Comparison of ENCODE assay signal across 24 cellular contexts in genomic region chr3:98999675-99000074, GRCh38.
"Had no signal": no experiment of that assay in that cellular context is flagged by ENCODE, and none has a peak within 500 bp of the region (broad histone marks: within the 10 kb centered on the region; RNA-seq: fewer than 3 reads in every experiment).

No MANE protein-coding gene starts in this region.

- H3K36me3 ChIP-seq: left lung, lower lobe of right lung, ovary, right atrium auricular region, right lobe of liver, stomach, thyroid gland, transverse colon, upper lobe of left lung, vagina had no signal

- H3K4me2 ChIP-seq: smooth muscle cell had no signal

- DNase-seq: immature natural killer cell; kidney; left colon; left lung; lower lobe of right lung; mesendoderm; naive B cell; ovary; right lobe of liver; stimulated activated CD4-positive, alpha-beta T cell treated with anti-CD3 and anti-CD28 coated beads, Interleukin-2, amount 100 ng/mL, for 24 hours; stimulated activated CD4-positive, alpha-beta T cell treated with anti-CD3 and anti-CD28 coated beads, Interleukin-4, amount 100 ng/mL, for 1 hour; stimulated activated naive B cell treated with anti-CD40 and anti-IgM and Interleukin-4, amounts not matched to agents 10 μg/mL and 1 μg/mL and 100 μg/mL, for 72 hours; stimulated activated naive CD8-positive, alpha-beta T cell treated with anti-CD3 and anti-CD28 coated beads, Interleukin-15, Interleukin-2, amounts not matched to agents 100 U/mL and 50 U/mL, for 24 hours; stomach; testis; thyroid gland; transverse colon; upper lobe of left lung had no signal

- H3K4me1 ChIP-seq: left lung, lower lobe of right lung, right atrium auricular region, right lobe of liver, stomach, testis, thyroid gland, transverse colon, upper lobe of left lung, vagina had no signal

- H3K27me3 ChIP-seq: left lung, ovary, right atrium auricular region, right lobe of liver, stomach, testis, thyroid gland, upper lobe of left lung, vagina had no signal

- H3K9me3 ChIP-seq: left lung, lower lobe of right lung, ovary, right atrium auricular region, right lobe of liver, testis, thyroid gland, transverse colon, upper lobe of left lung, vagina had no signal

- H3K9me3 Mint-ChIP-seq: mesothelial cell of epicardium; stimulated activated naive B cell treated with anti-CD40 and anti-IgM and Interleukin-4, amounts not matched to agents 10 μg/mL and 1 μg/mL and 100 μg/mL, for 72 hours had no signal

- H3K27me3 Mint-ChIP-seq: progenitor cell of endocrine pancreas had no signal

- H3K4me3 Mint-ChIP-seq: immature natural killer cell; mesothelial cell of epicardium; naive B cell; natural killer cell treated with Interleukin-12 subunit alpha and Interleukin-12 subunit beta and Interleukin-15 and Interleukin-18, amount 100 ng/mL, for 72 hours; stimulated activated naive B cell treated with anti-CD40 and anti-IgM and Interleukin-4, amounts not matched to agents 10 μg/mL and 1 μg/mL and 100 μg/mL, for 72 hours had no signal

- H3K27ac ChIP-seq: left lung, lower lobe of right lung, ovary, right atrium auricular region, right lobe of liver, stomach, testis, thyroid gland, transverse colon, upper lobe of left lung, vagina had no signal

- H3K36me3 Mint-ChIP-seq: immature natural killer cell; mesothelial cell of epicardium; naive B cell; natural killer cell treated with Interleukin-12 subunit alpha and Interleukin-12 subunit beta and Interleukin-15 and Interleukin-18, amount 100 ng/mL, for 72 hours; stimulated activated naive B cell treated with anti-CD40 and anti-IgM and Interleukin-4, amounts not matched to agents 10 μg/mL and 1 μg/mL and 100 μg/mL, for 72 hours had no signal

- H3K4me1 Mint-ChIP-seq: immature natural killer cell; mesothelial cell of epicardium; naive B cell; stimulated activated naive B cell treated with anti-CD40 and anti-IgM and Interleukin-4, amounts not matched to agents 10 μg/mL and 1 μg/mL and 100 μg/mL, for 72 hours had no signal

- H3K4me3 ChIP-seq: left lung, lower lobe of right lung, ovary, right atrium auricular region, right lobe of liver, smooth muscle cell, stomach, testis, thyroid gland, transverse colon, upper lobe of left lung, vagina had no signal

- H3K27ac Mint-ChIP-seq: immature natural killer cell; mesothelial cell of epicardium; naive B cell; natural killer cell treated with Interleukin-12 subunit alpha and Interleukin-12 subunit beta and Interleukin-15 and Interleukin-18, amount 100 ng/mL, for 72 hours; progenitor cell of endocrine pancreas; stimulated activated naive B cell treated with anti-CD40 and anti-IgM and Interleukin-4, amounts not matched to agents 10 μg/mL and 1 μg/mL and 100 μg/mL, for 72 hours had no signal

- ATAC-seq: left colon; left lung; lower lobe of right lung; natural killer cell treated with Interleukin-12 subunit alpha and Interleukin-12 subunit beta and Interleukin-15 and Interleukin-18, amount 100 ng/mL, for 72 hours; right lobe of liver; stimulated activated naive B cell treated with anti-CD40 and anti-IgM and Interleukin-4, amounts not matched to agents 10 μg/mL and 1 μg/mL and 100 μg/mL, for 72 hours; stimulated activated naive CD8-positive, alpha-beta T cell treated with anti-CD3 and anti-CD28 coated beads, Interleukin-15, Interleukin-2, amounts not matched to agents 100 U/mL and 50 U/mL, for 24 hours had no signal
